In genomic region chr18:75745147-75745546, GRCh38 we compare ENCODE assay signal across 30 cellular contexts.
"Had no signal": no experiment of that assay in that cellular context is flagged by ENCODE, and none has a peak within 500 bp of the region (broad histone marks: within the 10 kb centered on the region; RNA-seq: fewer than 3 reads in every experiment).

No MANE protein-coding gene starts in this region.

- H3K4me3 Mint-ChIP-seq: activated CD4-positive, alpha-beta T cell treated with anti-CD3 and anti-CD28 coated beads, Interleukin-2, amount 10 ng/mL, durations not matched to agents 24 days and 14 days; activated CD8-positive, alpha-beta T cell treated with anti-CD3 and anti-CD28 coated beads for 36 hours; activated naive CD4-positive, alpha-beta T cell treated with anti-CD3 and anti-CD28 coated beads, Interleukin-2, amount 10 ng/mL, durations not matched to agents 7 days and 5 days; activated naive CD8-positive, alpha-beta T cell; activated naive CD8-positive, alpha-beta T cell treated with anti-CD3 and anti-CD28 coated beads, Interleukin-2, amount 50 U/mL, for 24 hours; activated T-cell treated with anti-CD3 and anti-CD28 coated beads, Interleukin-2, amount 50 U/mL, for 24 hours; brain had no signal

- H3K9me3 Mint-ChIP-seq: activated CD4-positive, alpha-beta T cell treated with anti-CD3 and anti-CD28 coated beads, Interleukin-2, amount 10 ng/mL, durations not matched to agents 24 days and 14 days; activated CD8-positive, alpha-beta T cell treated with anti-CD3 and anti-CD28 coated beads for 36 hours; activated naive CD4-positive, alpha-beta T cell treated with anti-CD3 and anti-CD28 coated beads, Interleukin-2, amount 10 ng/mL, durations not matched to agents 7 days and 5 days; activated naive CD8-positive, alpha-beta T cell treated with anti-CD3 and anti-CD28 coated beads, Interleukin-2, amount 50 U/mL, for 24 hours; activated T-cell treated with anti-CD3 and anti-CD28 coated beads, Interleukin-2, amount 50 U/mL, for 24 hours had no signal

- H3K4me1 ChIP-seq: Peyer's patch had no signal

- H3K27ac ChIP-seq: Peyer's patch, RWPE1 had no signal

- H3K27me3 ChIP-seq: Peyer's patch had no signal

- H3K36me3 ChIP-seq: Peyer's patch had no signal

- H3K27ac Mint-ChIP-seq: activated CD4-positive, alpha-beta T cell treated with anti-CD3 and anti-CD28 coated beads, Interleukin-2, amount 10 ng/mL, durations not matched to agents 24 days and 14 days; activated CD8-positive, alpha-beta T cell treated with anti-CD3 and anti-CD28 coated beads for 36 hours; activated naive CD4-positive, alpha-beta T cell treated with anti-CD3 and anti-CD28 coated beads, Interleukin-2, amount 10 ng/mL, durations not matched to agents 7 days and 5 days; activated naive CD8-positive, alpha-beta T cell; activated naive CD8-positive, alpha-beta T cell treated with anti-CD3 and anti-CD28 coated beads, Interleukin-2, amount 50 U/mL, for 24 hours; activated T-cell treated with anti-CD3 and anti-CD28 coated beads, Interleukin-2, amount 50 U/mL, for 24 hours; brain had no signal

- H3K4me1 Mint-ChIP-seq: activated CD4-positive, alpha-beta T cell treated with anti-CD3 and anti-CD28 coated beads, Interleukin-2, amount 10 ng/mL, durations not matched to agents 24 days and 14 days; activated naive CD4-positive, alpha-beta T cell treated with anti-CD3 and anti-CD28 coated beads, Interleukin-2, amount 10 ng/mL, durations not matched to agents 7 days and 5 days; activated naive CD8-positive, alpha-beta T cell treated with anti-CD3 and anti-CD28 coated beads, Interleukin-2, amount 50 U/mL, for 24 hours; brain had no signal

- H3K36me3 Mint-ChIP-seq: activated naive CD4-positive, alpha-beta T cell treated with anti-CD3 and anti-CD28 coated beads, Interleukin-2, amount 10 ng/mL, durations not matched to agents 7 days and 5 days; activated naive CD8-positive, alpha-beta T cell; brain had no signal

- H3K9me3 ChIP-seq: Peyer's patch had no signal

- DNase-seq: activated CD4-positive, alpha-beta T cell treated with anti-CD3 and anti-CD28 coated beads, Interleukin-2, amount 10 ng/mL, durations not matched to agents 24 days and 14 days; activated CD4-positive, alpha-beta T cell treated with anti-CD3 and anti-CD28 coated beads, Interleukin-2, amount 50 U/mL, for 4 hours; activated CD8-positive, alpha-beta T cell treated with anti-CD3 and anti-CD28 coated beads for 36 hours; activated naive CD4-positive, alpha-beta T cell treated with anti-CD3 and anti-CD28 coated beads, Interleukin-2, amount 10 ng/mL, durations not matched to agents 7 days and 5 days; activated naive CD8-positive, alpha-beta T cell treated with anti-CD3 and anti-CD28 coated beads, Interleukin-2, amount 50 U/mL, for 24 hours; activated T-cell treated with anti-CD3 and anti-CD28 coated beads, Interleukin-2, amount 50 U/mL, for 24 hours; anterior cingulate cortex; caudate nucleus; cerebellar nuclear complex; cortex of kidney; Kasumi-1; KG1; MM.1S; NCI-H146; NCI-H187; NCI-H2107; NCI-H2171; NCI-H526; NCI-H748 treated with DMSO at 0.1 percent for 48 hours; Peyer's patch; SIG-M5; SW 1271; T-helper 1 cell; T-helper 2 cell; T-helper 9 cell had no signal

- H3K4me3 ChIP-seq: Peyer's patch had no signal

- H3K27me3 Mint-ChIP-seq: activated CD4-positive, alpha-beta T cell treated with anti-CD3 and anti-CD28 coated beads, Interleukin-2, amount 10 ng/mL, durations not matched to agents 24 days and 14 days; activated CD8-positive, alpha-beta T cell treated with anti-CD3 and anti-CD28 coated beads for 36 hours; activated naive CD4-positive, alpha-beta T cell treated with anti-CD3 and anti-CD28 coated beads, Interleukin-2, amount 10 ng/mL, durations not matched to agents 7 days and 5 days; activated naive CD8-positive, alpha-beta T cell; activated naive CD8-positive, alpha-beta T cell treated with anti-CD3 and anti-CD28 coated beads, Interleukin-2, amount 50 U/mL, for 24 hours; activated T-cell treated with anti-CD3 and anti-CD28 coated beads, Interleukin-2, amount 50 U/mL, for 24 hours had no signal

- ATAC-seq: activated CD8-positive, alpha-beta T cell treated with anti-CD3 and anti-CD28 coated beads for 36 hours; activated naive CD8-positive, alpha-beta T cell treated with anti-CD3 and anti-CD28 coated beads, Interleukin-2, amount 50 U/mL, for 24 hours; Right ventricle myocardium inferior; SK-N-SH treated with all-trans-retinoic acid at 6 μM for 48 hours had no signal
